1 cellular context compared by ENCODE assay signal in the genomic region with DNA sequence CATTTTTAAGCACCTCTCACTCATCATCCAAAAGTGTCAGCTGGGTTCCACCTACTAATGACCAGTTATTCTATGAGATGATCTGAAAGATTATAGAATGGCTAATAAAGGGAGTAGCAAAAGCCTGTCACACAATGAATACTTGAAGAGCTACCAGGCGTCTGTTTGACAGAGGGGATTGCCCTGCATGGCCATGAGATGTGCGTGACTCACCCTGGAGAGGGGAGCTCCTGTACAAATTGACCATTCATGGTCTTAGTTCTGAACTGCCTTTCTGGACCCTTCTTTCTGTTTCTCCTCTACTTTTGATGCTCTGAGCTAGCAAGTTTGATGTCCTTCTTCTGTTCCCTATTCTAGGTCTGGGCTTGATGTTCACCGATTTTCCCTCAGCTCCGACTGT.
TF ChIP-seq lines count a peak whose summit lies in the region.

No MANE protein-coding gene starts in this region.

TF ChIP-seq in SK-N-SH treated with all-trans-retinoic acid at 6 μM for 48 hours, 23 proteins besides CTCF, POLR2A, EP300 and RAD21 (continued from another document):
- TF ChIP-seq ARNTL (CRISPR knock-in tag; IDR thresholded peaks at IDR 0.05; ENCODE audit: borderline replicate concordance, low read depth): no peak
- TF ChIP-seq ZNF70 (CRISPR knock-in tag; IDR thresholded peaks at IDR 0.05): no peak
- no peak for TF ChIP-seq OSR1 (CRISPR knock-in tag; IDR thresholded peaks at IDR 0.05)
- TF ChIP-seq RARB (CRISPR knock-in tag; IDR thresholded peaks at IDR 0.05): no peak
- no peak for TF ChIP-seq ISL1 (CRISPR knock-in tag; IDR thresholded peaks at IDR 0.05)
- TF ChIP-seq, protein P1, sequence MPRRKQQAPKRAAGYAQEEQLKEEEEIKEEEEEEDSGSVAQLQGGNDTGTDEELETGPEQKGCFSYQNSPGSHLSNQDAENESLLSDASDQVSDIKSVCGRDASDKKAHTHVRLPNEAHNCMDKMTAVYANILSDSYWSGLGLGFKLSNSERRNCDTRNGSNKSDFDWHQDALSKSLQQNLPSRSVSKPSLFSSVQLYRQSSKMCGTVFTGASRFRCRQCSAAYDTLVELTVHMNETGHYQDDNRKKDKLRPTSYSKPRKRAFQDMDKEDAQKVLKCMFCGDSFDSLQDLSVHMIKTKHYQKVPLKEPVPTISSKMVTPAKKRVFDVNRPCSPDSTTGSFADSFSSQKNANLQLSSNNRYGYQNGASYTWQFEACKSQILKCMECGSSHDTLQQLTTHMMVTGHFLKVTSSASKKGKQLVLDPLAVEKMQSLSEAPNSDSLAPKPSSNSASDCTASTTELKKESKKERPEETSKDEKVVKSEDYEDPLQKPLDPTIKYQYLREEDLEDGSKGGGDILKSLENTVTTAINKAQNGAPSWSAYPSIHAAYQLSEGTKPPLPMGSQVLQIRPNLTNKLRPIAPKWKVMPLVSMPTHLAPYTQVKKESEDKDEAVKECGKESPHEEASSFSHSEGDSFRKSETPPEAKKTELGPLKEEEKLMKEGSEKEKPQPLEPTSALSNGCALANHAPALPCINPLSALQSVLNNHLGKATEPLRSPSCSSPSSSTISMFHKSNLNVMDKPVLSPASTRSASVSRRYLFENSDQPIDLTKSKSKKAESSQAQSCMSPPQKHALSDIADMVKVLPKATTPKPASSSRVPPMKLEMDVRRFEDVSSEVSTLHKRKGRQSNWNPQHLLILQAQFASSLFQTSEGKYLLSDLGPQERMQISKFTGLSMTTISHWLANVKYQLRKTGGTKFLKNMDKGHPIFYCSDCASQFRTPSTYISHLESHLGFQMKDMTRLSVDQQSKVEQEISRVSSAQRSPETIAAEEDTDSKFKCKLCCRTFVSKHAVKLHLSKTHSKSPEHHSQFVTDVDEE (CRISPR knock-in tag; IDR thresholded peaks at IDR 0.05): no peak
- no peak for TF ChIP-seq PPARA (CRISPR knock-in tag; IDR thresholded peaks at IDR 0.05; ENCODE audit: borderline replicate concordance)
- TF ChIP-seq SNAI2 (CRISPR knock-in tag; IDR thresholded peaks at IDR 0.05): no peak
TF ChIP-seq in SK-N-SH treated with all-trans-retinoic acid at 6 μM for 48 hours: peak in this region for 0.
